8 cellular contexts compared by ENCODE assay signal in genomic region chr21:37366488-37367300, GRCh38. TPM values are rescaled to one million over a fixed set of nuclear protein-coding genes. Genes with fewer than 3 reads are reported as not detected.
DNase-seq lines count a peak whose midpoint lies in the region; FAIRE-seq and TF ChIP-seq lines count a peak whose summit lies in the region.

TSS of gene DYRK1A (plus strand) at chr21:37366773. CDS start at chr21:37420375, 53,602 bp downstream.

- H3K4me3 ChIP-seq in HFF-Myc (replicated peaks; ENCODE audit: low read depth, low read length): peak within 1 kb of the TSS; percentile 70
- H3K4me3 ChIP-seq in neuronal stem cell (ENCODE audit: low read length in 2 of 2): peak within 1 kb of the TSS; percentile 97 to 99

- H3K36me3 ChIP-seq in neuronal stem cell (replicated peaks in 1 of 2; ENCODE audit: control insufficient read depth in 2 of 2, insufficient read depth in 2 of 2, low read length in 2 of 2): peaks cover 1 to 6% of the 10 kb centered on the region in 2 donors

- peak within 1 kb of the TSS; percentile 99 for H3K14ac ChIP-seq in neuronal stem cell (ENCODE audit: low read length)

- peaks cover 4% of the 10 kb centered on the region for H3K79me1 ChIP-seq in neuronal stem cell (ENCODE audit: low read depth, low read length)

- H3K4me1 ChIP-seq in neuronal stem cell (ENCODE audit: control insufficient read depth in 2 of 2, insufficient read depth in 1 of 2, low read depth in 1 of 2, low read length in 2 of 2): peaks cover 2 to 19% of the 10 kb centered on the region in 2 donors

- no peaks in the 10 kb centered on the region for H3K9me3 ChIP-seq in neuronal stem cell (replicated peaks in 1 of 2; ENCODE audit: control insufficient read depth in 2 of 2, insufficient read depth in 1 of 2, low read depth in 1 of 2, low read length in 2 of 2)

- peak; percentile 21 for FAIRE-seq in frontal cortex (lab: Jason Lieb, UNC)

- H4K8ac ChIP-seq in neuronal stem cell (ENCODE audit: low read depth, low read length): no peak within 1 kb of the TSS

- H3K4me1 Mint-ChIP-seq in activated naive CD4-positive, alpha-beta T cell treated with anti-CD3 and anti-CD28 coated beads for 36 hours (ENCODE audit: low read depth): peaks cover 34% of the 10 kb centered on the region

- peak within 1 kb of the TSS; percentile 98 for H2AK5ac ChIP-seq in neuronal stem cell (ENCODE audit: low read depth, low read length)

- no peaks in the 10 kb centered on the region for H3K9me3 Mint-ChIP-seq in activated naive CD4-positive, alpha-beta T cell treated with anti-CD3 and anti-CD28 coated beads for 36 hours

- TF ChIP-seq CTCF in HFF-Myc (IDR thresholded peaks at IDR 0.05; ENCODE audit: low read depth, low read length, missing control alignments) (no peak), subcutaneous adipose tissue (IDR thresholded peaks at IDR 0.05; ENCODE audit: low read depth) (no peak)

- peak within 1 kb of the TSS; percentile 100 for H3K9ac ChIP-seq in neuronal stem cell (ENCODE audit: low read depth, low read length, poor library complexity)

- H3K27ac ChIP-seq in neuronal stem cell (replicated peaks; ENCODE audit: low read length): peak within 1 kb of the TSS; percentile 100

- peak within 1 kb of the TSS; percentile 72 for H4K91ac ChIP-seq in neuronal stem cell (ENCODE audit: low read depth, low read length, poor library complexity)

- H3K23ac ChIP-seq in neuronal stem cell (ENCODE audit: low read depth, low read length, poor library complexity): peak within 1 kb of the TSS; percentile 99

- peak within 1 kb of the TSS; percentile 91 for H2BK120ac ChIP-seq in neuronal stem cell (ENCODE audit: low read depth, low read length)

- peak within 1 kb of the TSS; percentile 100 for H3K27ac Mint-ChIP-seq in activated naive CD4-positive, alpha-beta T cell treated with anti-CD3 and anti-CD28 coated beads for 36 hours

- WGBS in neuronal stem cell (ENCODE audit: extremely low coverage in 2 of 2, insufficient read length in 2 of 2, insufficient replicate concordance in 1 of 2), 2 donors: no CpG with 5 or more reads among the region's 89 CpGs

- peak within 1 kb of the TSS; percentile 100 for H2BK12ac ChIP-seq in neuronal stem cell (ENCODE audit: low read length)

- H3K36me3 Mint-ChIP-seq in activated naive CD4-positive, alpha-beta T cell treated with anti-CD3 and anti-CD28 coated beads for 36 hours (ENCODE audit: low read depth): peaks cover 1% of the 10 kb centered on the region

- H2BK5ac ChIP-seq in neuronal stem cell (ENCODE audit: low read length): peak within 1 kb of the TSS; percentile 99

- no peaks in the 10 kb centered on the region for H3K27me3 ChIP-seq in neuronal stem cell (ENCODE audit: control insufficient read depth in 3 of 3, insufficient read depth in 3 of 3, low read depth in 1 of 3, low read length in 3 of 3)

- intact Hi-C loops in activated naive CD4-positive, alpha-beta T cell treated with anti-CD3 and anti-CD28 coated beads for 36 hours (cut with micrococcal nuclease): loop anchor here (1.0 to 10.0 kb wide), 5 partner anchors 99 to 1948 kb away; partner anchors contain the start of genes BRWD1, PIGP, TTC3 and VPS26C

- H2AFZ ChIP-seq in neuronal stem cell (ENCODE audit: low read length): peak within 1 kb of the TSS; percentile 87

- peak within 1 kb of the TSS; percentile 100 for H3K4ac ChIP-seq in neuronal stem cell (ENCODE audit: low read length)

- peak within 1 kb of the TSS; percentile 62 for H3K4me2 ChIP-seq in neuronal stem cell (ENCODE audit: insufficient read depth, low read length, poor library complexity, severe bottlenecking)

- H3K18ac ChIP-seq in neuronal stem cell (ENCODE audit: low read length): peak within 1 kb of the TSS; percentile 100

- CTCF ChIA-PET in activated naive CD4-positive, alpha-beta T cell treated with anti-CD3 and anti-CD28 coated beads for 36 hours (lab: Charles Lee): interaction anchor here (0.7 kb wide), 1 partner anchor 110 kb away, joined by 3 read pairs; no protein-coding TSS in a partner anchor

- H3K27me3 Mint-ChIP-seq in activated naive CD4-positive, alpha-beta T cell treated with anti-CD3 and anti-CD28 coated beads for 36 hours (ENCODE audit: low read depth): no peaks in the 10 kb centered on the region

- H2BK15ac ChIP-seq in neuronal stem cell (ENCODE audit: low read length): peak within 1 kb of the TSS; percentile 89

- peak within 1 kb of the TSS; percentile 99 for H3K4me3 Mint-ChIP-seq in activated naive CD4-positive, alpha-beta T cell treated with anti-CD3 and anti-CD28 coated beads for 36 hours

- DNase-seq in GM03348 (ENCODE audit: low spot score): peak; percentile 98
- peak; percentile 98 for DNase-seq in HFF-Myc (ENCODE audit: extremely low read depth, low read depth)
- DNase-seq in NAMALWA (ENCODE audit: low spot score): peak; percentile 100
- peak; percentile 98 for DNase-seq in SK-N-DZ (ENCODE audit: low spot score)
- DNase-seq in activated naive CD4-positive, alpha-beta T cell treated with anti-CD3 and anti-CD28 coated beads for 36 hours: peak; percentile 99
- peak; percentile 98 to 100 for DNase-seq in frontal cortex (ENCODE audit: low spot score in 2 of 2)
- peak; percentile 99 for DNase-seq in neuronal stem cell (ENCODE audit: low spot score)

RNA-seq across cellular contexts. Expression of gene DYRK1A, which starts in this region (rescaled TPM):
- 18.8 and 20.9 TPM in 2 replicates for polyA plus RNA-seq in SK-N-DZ (2014; cell fraction: cytosol; rRNA removed)
- 16.4 and 20.3 TPM in 2 replicates for polyA plus RNA-seq in SK-N-DZ (2014; cell fraction: nucleus; rRNA removed)
- total RNA-seq in activated naive CD4-positive, alpha-beta T cell treated with anti-CD3 and anti-CD28 coated beads for 36 hours: 10 to 100 TPM; 49.8 to 51.4 TPM
- total RNA-seq in frontal cortex (172 TPM), subcutaneous adipose tissue (10 to 100 TPM; 52.4 to 77.2 (median 68.8) TPM)
- polyA plus RNA-seq in neuronal stem cell (2013, experiment 1 of 2): 33.4 TPM
- polyA plus RNA-seq in neuronal stem cell (2013, experiment 2 of 2): 36.0 TPM

Comparison
In these comparisons a context has a peak if more than half of its experiments do, and no peak if none do; other contexts are left out.
1. Peak in every context shown above with its lines: DNase-seq, H3K4me3 ChIP-seq and H3K27ac ChIP-seq.